Comparison of ENCODE assay signal across 8 cellular contexts in genomic region chr9:29211681-29212589, GRCh38. TPM values are rescaled to one million over a fixed set of nuclear protein-coding genes. Genes with fewer than 3 reads are reported as not detected.
DNase-seq lines count a peak whose midpoint lies in the region; ATAC-seq and TF ChIP-seq lines count a peak whose summit lies in the region.

No MANE protein-coding gene starts in this region.

- H3K9me3 ChIP-seq in ectodermal cell (ENCODE audit: control insufficient read depth, low read length) (no peaks in the 10 kb centered on the region), mesenchymal stem cell (ENCODE audit: control insufficient read depth, low read length) (no peaks in the 10 kb centered on the region)

- H2BK5ac ChIP-seq in mesenchymal stem cell (ENCODE audit: low read depth, low read length, poor library complexity, severe bottlenecking), result no peak overlapping the region

- no peaks in the 10 kb centered on the region for H3K36me3 ChIP-seq in ectodermal cell (ENCODE audit: control insufficient read depth, insufficient read depth, low read length)
- no peaks in the 10 kb centered on the region for H3K36me3 ChIP-seq in mesenchymal stem cell (ENCODE audit: control insufficient read depth in 1 of 2, insufficient read depth in 2 of 2, low read depth in 1 of 2, low read length in 2 of 2)

- peak overlapping the region in 1 of 2 experiments; percentile 73 for H3K14ac ChIP-seq in mesenchymal stem cell (ENCODE audit: low read length in 2 of 2)

- H3K18ac ChIP-seq in mesenchymal stem cell (ENCODE audit: low read depth in 1 of 2, low read length in 2 of 2), result peak overlapping the region; percentile 73 to 78

- H3K79me1 ChIP-seq in mesenchymal stem cell (replicated peaks; ENCODE audit: low read length, poor library complexity, severe bottlenecking), result peaks cover 4% of the 10 kb centered on the region

- H2BK15ac ChIP-seq in mesenchymal stem cell (ENCODE audit: low read depth, poor library complexity, severe bottlenecking), result peak overlapping the region; percentile 70

- H4K91ac ChIP-seq in mesenchymal stem cell (ENCODE audit: low read length), result no peak overlapping the region

- no peak overlapping the region for H2AK5ac ChIP-seq in mesenchymal stem cell (ENCODE audit: low read length, severe bottlenecking)

- peak overlapping the region; percentile 52 for H3K4me3 ChIP-seq in ectodermal cell (ENCODE audit: insufficient read depth, low read depth, low read length)
- H3K4me3 ChIP-seq in mesenchymal stem cell (ENCODE audit: insufficient read depth in 1 of 2, low read depth in 1 of 2, low read length in 2 of 2), result peak overlapping the region; percentile 67 to 70

- peak overlapping the region in 1 of 2 experiments; percentile 71 for H2BK12ac ChIP-seq in mesenchymal stem cell (ENCODE audit: low read length in 2 of 2)

- no peak overlapping the region for H4K8ac ChIP-seq in mesenchymal stem cell (ENCODE audit: low read length)

- no peaks in the 10 kb centered on the region for H3K36me3 Mint-ChIP-seq in stimulated activated memory B cell treated with anti-CD40 and anti-IgM and Interleukin-4, amounts not matched to agents 10 μg/mL and 1 μg/mL and 100 μg/mL, for 72 hours

- H3K4me1 ChIP-seq in ectodermal cell (ENCODE audit: control insufficient read depth, insufficient read depth, low read length), result peaks cover 8% of the 10 kb centered on the region
- H3K4me1 ChIP-seq in mesenchymal stem cell (ENCODE audit: control insufficient read depth, insufficient read depth, low read depth, low read length), result peaks cover 6% of the 10 kb centered on the region

- peaks cover 69% of the 10 kb centered on the region for H3K27me3 ChIP-seq in ectodermal cell (ENCODE audit: control insufficient read depth, insufficient read depth, low read length, poor library complexity, severe bottlenecking)
- H3K27me3 ChIP-seq in mesenchymal stem cell (ENCODE audit: control insufficient read depth in 1 of 2, insufficient read depth in 1 of 2, low read length in 2 of 2), result peaks cover 0 to 60% of the 10 kb centered on the region in 2 experiments

- H3K4me3 Mint-ChIP-seq in stimulated activated memory B cell treated with anti-CD40 and anti-IgM and Interleukin-4, amounts not matched to agents 10 μg/mL and 1 μg/mL and 100 μg/mL, for 72 hours, result no peak overlapping the region

- 1% methylated on average over 70 to 71 of the region's 71 CpGs for WGBS in ectodermal cell, 2 experiments
- 2% methylated on average over 24 of the region's 71 CpGs for WGBS in mesenchymal stem cell

- peak overlapping the region in 1 of 2 experiments; percentile 80 for H3K23ac ChIP-seq in mesenchymal stem cell (ENCODE audit: low read length in 2 of 2)

- H2AFZ ChIP-seq in mesenchymal stem cell (ENCODE audit: low read depth, low read length), result peak overlapping the region; percentile 39

- no peak overlapping the region for H2BK120ac ChIP-seq in mesenchymal stem cell (ENCODE audit: low read depth, low read length)

- H3K27ac ChIP-seq in ectodermal cell (ENCODE audit: insufficient read depth, low read depth, low read length, poor library complexity, severe bottlenecking), result no peak overlapping the region
- H3K27ac ChIP-seq in mesenchymal stem cell (ENCODE audit: low read length, poor library complexity, severe bottlenecking), result no peak overlapping the region

- H3K4me2 ChIP-seq in mesenchymal stem cell (ENCODE audit: low read length, poor library complexity, severe bottlenecking), result peak overlapping the region; percentile 97

- H3K27ac Mint-ChIP-seq in stimulated activated memory B cell treated with anti-CD40 and anti-IgM and Interleukin-4, amounts not matched to agents 10 μg/mL and 1 μg/mL and 100 μg/mL, for 72 hours, result no peak overlapping the region

- H3K9ac ChIP-seq in mesenchymal stem cell (ENCODE audit: low read length), result no peak overlapping the region

- H3K4me1 Mint-ChIP-seq in stimulated activated memory B cell treated with anti-CD40 and anti-IgM and Interleukin-4, amounts not matched to agents 10 μg/mL and 1 μg/mL and 100 μg/mL, for 72 hours, result peaks cover 15% of the 10 kb centered on the region

- H3K4ac ChIP-seq in mesenchymal stem cell (ENCODE audit: low read depth in 1 of 2, low read length in 2 of 2), result peak overlapping the region in 1 of 2 experiments; percentile 49

- H3K27me3 Mint-ChIP-seq in stimulated activated memory B cell treated with anti-CD40 and anti-IgM and Interleukin-4, amounts not matched to agents 10 μg/mL and 1 μg/mL and 100 μg/mL, for 72 hours, result peaks cover 49% of the 10 kb centered on the region

- DNase-seq in D341Med (ENCODE audit: low spot score) (peak; percentile 91), mesenchymal stem cell (peak; percentile 63), DMS79 treated with DMSO at 0.1 percent for 48 hours (lab: John Stamatoyannopoulos, UW) (no peak)

- H3K9me3 Mint-ChIP-seq in stimulated activated memory B cell treated with anti-CD40 and anti-IgM and Interleukin-4, amounts not matched to agents 10 μg/mL and 1 μg/mL and 100 μg/mL, for 72 hours, result peaks cover 2% of the 10 kb centered on the region

- peak; percentile 86 for ATAC-seq in GM21367 (IDR thresholded peaks at IDR 0.05; ENCODE audit: unreplicated experiment)
- ATAC-seq in HG03565 (IDR thresholded peaks at IDR 0.05; ENCODE audit: unreplicated experiment), result peak; percentile 93
- peak; percentile 38 for ATAC-seq in SK-N-SH treated with all-trans-retinoic acid at 6 μM for 48 hours
- ATAC-seq in stimulated activated memory B cell treated with anti-CD40 and anti-IgM and Interleukin-4, amounts not matched to agents 10 μg/mL and 1 μg/mL and 100 μg/mL, for 72 hours, result peak; percentile 53

TF ChIP-seq in SK-N-SH treated with all-trans-retinoic acid at 6 μM for 48 hours, 23 proteins besides CTCF, POLR2A, EP300 and RAD21 (continues in another document):
- TF ChIP-seq TCF4 (CRISPR knock-in tag; IDR thresholded peaks at IDR 0.05; ENCODE audit: borderline replicate concordance) (no peak), CREB5 (CRISPR knock-in tag; IDR thresholded peaks at IDR 0.05; ENCODE audit: low read depth) (no peak), ESRRG (CRISPR knock-in tag; IDR thresholded peaks at IDR 0.05) (no peak), GLIS3 (CRISPR knock-in tag; IDR thresholded peaks at IDR 0.05) (no peak), CSRNP3 (CRISPR knock-in tag; IDR thresholded peaks at IDR 0.05) (no peak), RARB (CRISPR knock-in tag; IDR thresholded peaks at IDR 0.05) (no peak), ZFP3 (CRISPR knock-in tag; IDR thresholded peaks at IDR 0.05) (no peak), TSHZ2 (CRISPR knock-in tag; IDR thresholded peaks at IDR 0.05) (no peak), BACH2 (CRISPR knock-in tag; IDR thresholded peaks at IDR 0.05; ENCODE audit: borderline replicate concordance) (no peak), PPARA (CRISPR knock-in tag; IDR thresholded peaks at IDR 0.05; ENCODE audit: borderline replicate concordance) (no peak), ZNF70 (CRISPR knock-in tag; IDR thresholded peaks at IDR 0.05) (no peak), ZNF8 (CRISPR knock-in tag; IDR thresholded peaks at IDR 0.05) (no peak), SNAI2 (CRISPR knock-in tag; IDR thresholded peaks at IDR 0.05) (no peak)

RNA-seq across cellular contexts. Expression of gene LINGO2, which starts 1.5 kb away (rescaled TPM):
- 0.30 TPM for polyA plus RNA-seq in ectodermal cell (2013, experiment 1 of 4)
- polyA plus RNA-seq in ectodermal cell (2013, experiment 2 of 4), result 0.28 TPM
- polyA plus RNA-seq in ectodermal cell (2013, experiment 3 of 4), result 0.27 TPM
- 0.45 TPM for polyA plus RNA-seq in ectodermal cell (2013, experiment 4 of 4)
- polyA plus RNA-seq in mesenchymal stem cell (2013, experiment 1 of 2), result 2.9 TPM
- 3.0 TPM for polyA plus RNA-seq in mesenchymal stem cell (2013, experiment 2 of 2)

Comparison
In these comparisons a context has a peak if more than half of its experiments do, and no peak if none do; other contexts are left out.
1. ATAC-seq: peak in every context shown above with its lines; median percentile 93 in HG03565; 86 in GM21367; 53 in stimulated activated memory B cell treated with anti-CD40 and anti-IgM and Interleukin-4, amounts not matched to agents 10 μg/mL and 1 μg/mL and 100 μg/mL, for 72 hours; 38 in SK-N-SH treated with all-trans-retinoic acid at 6 μM for 48 hours.